Comparison of ENCODE assay signal across 11 cellular contexts in the genomic region with DNA sequence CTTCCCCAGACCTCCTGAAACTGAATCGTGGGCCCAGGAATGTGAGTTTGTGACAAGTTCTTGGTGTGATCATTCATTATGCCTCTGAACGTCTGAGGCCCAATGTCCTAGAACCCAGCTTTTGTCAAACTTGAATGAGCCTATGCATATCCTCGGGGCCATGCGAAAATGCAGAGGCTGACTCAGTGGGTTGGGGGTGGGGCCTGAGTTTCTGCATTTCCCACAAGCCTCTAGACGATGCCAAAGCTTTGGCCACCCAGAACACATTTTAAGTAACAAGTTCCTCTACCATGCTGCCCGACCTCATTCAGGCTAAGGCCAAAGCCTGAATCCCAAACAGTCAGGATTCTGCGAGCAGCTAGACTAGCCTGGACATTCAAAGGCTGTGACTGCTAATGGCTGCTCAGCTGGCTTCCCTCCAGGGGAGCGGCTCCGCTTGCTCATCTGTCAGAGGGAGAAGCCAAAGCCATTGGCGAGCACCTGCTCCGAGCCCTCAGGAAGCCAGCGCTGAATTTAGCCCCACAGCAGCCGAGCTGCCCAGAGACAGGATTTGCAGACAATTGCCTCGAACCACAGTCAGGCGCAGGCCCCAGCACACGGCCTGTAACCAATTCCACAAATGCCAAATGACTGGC.
DNase-seq lines count a peak whose midpoint lies in the region.
"Had no signal": no experiment of that assay in that cellular context is flagged by ENCODE, and none has a peak within 500 bp of the region (broad histone marks: within the 10 kb centered on the region; RNA-seq: fewer than 3 reads in every experiment).

No MANE protein-coding gene starts in this region.

- peaks cover 23% of the 10 kb centered on the region for H3K4me1 ChIP-seq in HUES64 (ENCODE audit: insufficient read depth, low read length)
- no peaks in the 10 kb centered on the region for H3K4me1 ChIP-seq in CD8-positive, alpha-beta memory T cell (ENCODE audit: insufficient read depth, low read length)

- CTCF ChIA-PET in CD8-positive, alpha-beta memory T cell (lab: Charles Lee): no interaction called here

- no peaks in the 10 kb centered on the region for H3K4me1 Mint-ChIP-seq in CD8-positive, alpha-beta memory T cell

- H3K9ac ChIP-seq in HUES64 (ENCODE audit: low read depth, low read length): no peak overlapping the region

- DNase-seq in NCI-H446 (lab: John Stamatoyannopoulos, UW) (peak; percentile 100), dermis blood vessel endothelial cell (peak; percentile 10), retina (peak; percentile 55), globus pallidus (ENCODE audit: low spot score) (no peak), inferior parietal cortex (ENCODE audit: extremely low spot score) (no peak)
- no peak for DNase-seq in CD8-positive, alpha-beta memory T cell
- no peak for DNase-seq in activated CD8-positive, alpha-beta memory T cell treated with anti-CD3 and anti-CD28 coated beads, Interleukin-2, amount 50 U/mL, for 4 hours
- DNase-seq: activated T-cell treated with anti-CD3 and anti-CD28 coated beads, Interleukin-2, amount 50 U/mL, for 24 hours; NCI-H1694 treated with DMSO at 0.1 percent for 48 hours; Right ventricle myocardium superior had no signal

- no peaks in the 10 kb centered on the region for H3K36me3 Mint-ChIP-seq in CD8-positive, alpha-beta memory T cell

- no peaks in the 10 kb centered on the region for H3K27me3 ChIP-seq in HUES64 (ENCODE audit: insufficient read depth, low read length)
- no peaks in the 10 kb centered on the region for H3K27me3 ChIP-seq in CD8-positive, alpha-beta memory T cell (ENCODE audit: insufficient read depth, low read length, poor library complexity, severe bottlenecking)

- H3K4me3 Mint-ChIP-seq in CD8-positive, alpha-beta memory T cell: no peak overlapping the region
- H3K4me3 Mint-ChIP-seq: activated T-cell treated with anti-CD3 and anti-CD28 coated beads, Interleukin-2, amount 50 U/mL, for 24 hours had no signal

- no peaks in the 10 kb centered on the region for H3K9me3 Mint-ChIP-seq in CD8-positive, alpha-beta memory T cell
- H3K9me3 Mint-ChIP-seq: activated T-cell treated with anti-CD3 and anti-CD28 coated beads, Interleukin-2, amount 50 U/mL, for 24 hours had no signal

- peak overlapping the region; percentile 17; the same call in 1 of the 2 replicates for H3K27ac ChIP-seq in HUES64 (ENCODE audit: low read depth, low read length)
- H3K27ac ChIP-seq in CD8-positive, alpha-beta memory T cell (ENCODE audit: low read depth, low read length): no peak overlapping the region

- H3K36me3 ChIP-seq in HUES64 (ENCODE audit: insufficient read depth, low read length): no peaks in the 10 kb centered on the region
- H3K36me3 ChIP-seq in CD8-positive, alpha-beta memory T cell (ENCODE audit: insufficient read depth, low read length): no peaks in the 10 kb centered on the region

- no peaks in the 10 kb centered on the region for H3K9me3 ChIP-seq in HUES64 (ENCODE audit: insufficient read depth, low read depth, low read length)
- no peaks in the 10 kb centered on the region for H3K9me3 ChIP-seq in CD8-positive, alpha-beta memory T cell (ENCODE audit: low read length)

- H3K27ac Mint-ChIP-seq in CD8-positive, alpha-beta memory T cell: no peak overlapping the region
- H3K27ac Mint-ChIP-seq: activated T-cell treated with anti-CD3 and anti-CD28 coated beads, Interleukin-2, amount 50 U/mL, for 24 hours had no signal

- POLR2A ChIA-PET in CD8-positive, alpha-beta memory T cell (lab: Charles Lee): no interaction called here

- H3K4me3 ChIP-seq in HUES64 (ENCODE audit: low read length): no peak overlapping the region
- no peak overlapping the region for H3K4me3 ChIP-seq in CD8-positive, alpha-beta memory T cell (ENCODE audit: low read length)

- 23% methylated on average over 16 of the region's 16 CpGs for whole genome bisulfite sequencing in HUES64

- H3K27me3 Mint-ChIP-seq in CD8-positive, alpha-beta memory T cell: peaks cover 0 to 4% of the 10 kb centered on the region in 2 donors

Comparison
In these comparisons a context has a peak if more than half of its experiments do, and no peak if none do; other contexts are left out.
1. DNase-seq: peak in NCI-H446 (2 of 2), dermis blood vessel endothelial cell (single experiment) and retina (single experiment); none in CD8-positive, alpha-beta memory T cell (0 of 5), activated CD8-positive, alpha-beta memory T cell treated with anti-CD3 and anti-CD28 coated beads, Interleukin-2, amount 50 U/mL, for 4 hours (single experiment), globus pallidus (single experiment) and inferior parietal cortex (single experiment).